Comparison of ENCODE assay signal across 1 cellular context in the genomic region with DNA sequence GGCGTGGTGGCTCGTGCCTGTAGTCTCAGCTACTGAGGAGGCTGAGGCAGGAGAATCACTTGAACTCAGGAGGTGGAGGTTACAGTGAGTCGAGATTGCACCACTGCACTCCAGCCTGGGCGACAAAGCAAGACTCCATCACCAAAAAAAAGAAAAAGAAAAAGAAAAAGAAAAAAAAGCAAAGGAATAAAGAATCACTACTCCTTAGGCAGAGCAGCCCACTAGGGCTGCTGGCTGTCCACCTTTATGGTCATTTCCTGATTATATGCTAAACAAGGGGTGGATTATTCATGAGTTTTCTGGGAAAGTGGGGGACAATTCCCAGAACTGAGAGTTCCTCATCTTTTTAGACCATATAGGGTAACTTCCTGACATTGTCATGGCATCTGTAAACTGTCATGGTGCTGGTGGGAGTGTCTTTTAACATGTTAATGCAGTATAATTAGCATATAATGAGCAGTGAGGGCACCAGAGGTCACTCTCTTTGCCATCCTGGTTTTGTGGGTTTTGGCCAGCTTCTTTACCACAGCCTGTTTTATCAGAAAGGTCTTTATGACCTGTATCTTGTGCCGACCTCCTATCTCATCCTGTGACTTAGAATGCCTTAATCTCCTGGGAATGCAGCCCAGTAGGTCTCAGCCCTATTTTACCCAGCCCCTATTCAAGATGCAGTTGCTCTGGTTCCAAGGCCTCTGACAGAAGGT.
TF ChIP-seq lines count a peak whose summit lies in the region.
"Not testable (repeated sequence)": the region's sequence is repeated elsewhere in the genome, so short reads cannot be mapped to it uniquely, and the experiment has no call there.

No MANE protein-coding gene starts in this region.

TF ChIP-seq in K562, 482 proteins besides CTCF, POLR2A, EP300 and RAD21 (continues in another document):
- TF ChIP-seq ZNF589 (CRISPR knock-in tag; IDR thresholded peaks at IDR 0.05; ENCODE audit: low read depth) = peak; percentile 89
- TF ChIP-seq KLF1 (tag; IDR thresholded peaks at IDR 0.05) = peak; percentile 91
- peak; percentile 46; the same call in 1 of the 2 replicates for TF ChIP-seq PHB2 (IDR thresholded peaks at IDR 0.05; ENCODE audit: low read depth)
- peak; percentile 90 to 99 for TF ChIP-seq AFF1 (IDR thresholded peaks at IDR 0.05; ENCODE audit: low read depth in 1 of 2, partially characterized antibody in 2 of 2)
- TF ChIP-seq, protein P1, sequence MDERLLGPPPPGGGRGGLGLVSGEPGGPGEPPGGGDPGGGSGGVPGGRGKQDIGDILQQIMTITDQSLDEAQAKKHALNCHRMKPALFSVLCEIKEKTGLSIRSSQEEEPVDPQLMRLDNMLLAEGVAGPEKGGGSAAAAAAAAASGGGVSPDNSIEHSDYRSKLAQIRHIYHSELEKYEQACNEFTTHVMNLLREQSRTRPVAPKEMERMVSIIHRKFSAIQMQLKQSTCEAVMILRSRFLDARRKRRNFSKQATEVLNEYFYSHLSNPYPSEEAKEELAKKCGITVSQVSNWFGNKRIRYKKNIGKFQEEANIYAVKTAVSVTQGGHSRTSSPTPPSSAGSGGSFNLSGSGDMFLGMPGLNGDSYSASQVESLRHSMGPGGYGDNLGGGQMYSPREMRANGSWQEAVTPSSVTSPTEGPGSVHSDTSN (CRISPR knock-in tag; IDR thresholded peaks at IDR 0.05; ENCODE audit: low read depth) = not testable (repeated sequence)
- TF ChIP-seq, protein P1 (tag; conservative IDR thresholded peaks at IDR 0.05; ENCODE audit: low read depth) = 0 out of 2 replicates have a peak, but pooled peaks have one; percentile 22
- TF ChIP-seq TCF15 (CRISPR knock-in tag; IDR thresholded peaks at IDR 0.05) = peak; percentile 87; the same call in 1 of the 2 replicates
- TF ChIP-seq DNMT1 (IDR thresholded peaks at IDR 0.05) = peak; percentile 75; the same call in 1 of the 2 replicates
- peak; percentile 34; the same call in 1 of the 2 replicates for TF ChIP-seq TAF7 (tag; IDR thresholded peaks at IDR 0.05)
- TF ChIP-seq NR2C1 (IDR thresholded peaks at IDR 0.05) = peak; percentile 49; the same call in 1 of the 2 replicates
- peak; percentile 70 for TF ChIP-seq NR2C1 (tag; IDR thresholded peaks at IDR 0.05)
- TF ChIP-seq PML (IDR thresholded peaks at IDR 0.05; ENCODE audit: low read length) = peak; percentile 50; the same call in 1 of the 2 replicates
- TF ChIP-seq, protein P2, sequence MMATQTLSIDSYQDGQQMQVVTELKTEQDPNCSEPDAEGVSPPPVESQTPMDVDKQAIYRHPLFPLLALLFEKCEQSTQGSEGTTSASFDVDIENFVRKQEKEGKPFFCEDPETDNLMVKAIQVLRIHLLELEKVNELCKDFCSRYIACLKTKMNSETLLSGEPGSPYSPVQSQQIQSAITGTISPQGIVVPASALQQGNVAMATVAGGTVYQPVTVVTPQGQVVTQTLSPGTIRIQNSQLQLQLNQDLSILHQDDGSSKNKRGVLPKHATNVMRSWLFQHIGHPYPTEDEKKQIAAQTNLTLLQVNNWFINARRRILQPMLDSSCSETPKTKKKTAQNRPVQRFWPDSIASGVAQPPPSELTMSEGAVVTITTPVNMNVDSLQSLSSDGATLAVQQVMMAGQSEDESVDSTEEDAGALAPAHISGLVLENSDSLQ (IDR thresholded peaks at IDR 0.05) = peak; percentile 85
- peak; percentile 59 for TF ChIP-seq SMARCA4 (IDR thresholded peaks at IDR 0.05)
- TF ChIP-seq MBD2 (IDR thresholded peaks at IDR 0.05; ENCODE audit: borderline replicate concordance, low read depth) = 0 out of 2 replicates have a peak, but pooled peaks have one; percentile 30
- peak; percentile 82 to 91 for TF ChIP-seq FOXK2 (conservative IDR thresholded peaks at IDR 0.05 in 1 of 2, IDR thresholded peaks at IDR 0.05 in 1 of 2; ENCODE audit: low read depth in 2 of 2)
- TF ChIP-seq KDM5B (IDR thresholded peaks at IDR 0.05; ENCODE audit: insufficient replicate concordance, low read depth, low read length) = peak; percentile 78
- peak; percentile 93 for TF ChIP-seq BRD9 (IDR thresholded peaks at IDR 0.05; ENCODE audit: low read depth, partially characterized antibody)
- TF ChIP-seq POLR2B (IDR thresholded peaks at IDR 0.05; ENCODE audit: low read depth, partially characterized antibody) = peak; percentile 99
- TF ChIP-seq MEIS2 (IDR thresholded peaks at IDR 0.05; ENCODE audit: partially characterized antibody) = peak; percentile 85
- TF ChIP-seq CHAMP1 (IDR thresholded peaks at IDR 0.05) = peak; percentile 91
- peak; percentile 35 for TF ChIP-seq ZNF239 (CRISPR knock-in tag; IDR thresholded peaks at IDR 0.05)
- TF ChIP-seq PYGO2 (tag; IDR thresholded peaks at IDR 0.05) = peak; percentile 39; the same call in 1 of the 2 replicates
- TF ChIP-seq POLR2AphosphoS2 (IDR thresholded peaks at IDR 0.05; ENCODE audit: low read length) = peak; percentile 90; the same call in 1 of the 2 replicates
- peak; percentile 63; the same call in 1 of the 2 replicates for TF ChIP-seq ELF1 (tag; IDR thresholded peaks at IDR 0.05)
- peak; percentile 6 for TF ChIP-seq ARID1B (IDR thresholded peaks at IDR 0.05)
- TF ChIP-seq, protein P3, sequence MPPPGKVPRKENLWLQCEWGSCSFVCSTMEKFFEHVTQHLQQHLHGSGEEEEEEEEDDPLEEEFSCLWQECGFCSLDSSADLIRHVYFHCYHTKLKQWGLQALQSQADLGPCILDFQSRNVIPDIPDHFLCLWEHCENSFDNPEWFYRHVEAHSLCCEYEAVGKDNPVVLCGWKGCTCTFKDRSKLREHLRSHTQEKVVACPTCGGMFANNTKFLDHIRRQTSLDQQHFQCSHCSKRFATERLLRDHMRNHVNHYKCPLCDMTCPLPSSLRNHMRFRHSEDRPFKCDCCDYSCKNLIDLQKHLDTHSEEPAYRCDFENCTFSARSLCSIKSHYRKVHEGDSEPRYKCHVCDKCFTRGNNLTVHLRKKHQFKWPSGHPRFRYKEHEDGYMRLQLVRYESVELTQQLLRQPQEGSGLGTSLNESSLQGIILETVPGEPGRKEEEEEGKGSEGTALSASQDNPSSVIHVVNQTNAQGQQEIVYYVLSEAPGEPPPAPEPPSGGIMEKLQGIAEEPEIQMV (tag; conservative IDR thresholded peaks at IDR 0.05; ENCODE audit: low read depth) = peak; percentile 69
- TF ChIP-seq ZBTB2 (IDR thresholded peaks at IDR 0.05) = 0 out of 2 replicates have a peak, but pooled peaks have one; percentile 61
- peak; percentile 70 for TF ChIP-seq NCOA4 (IDR thresholded peaks at IDR 0.05; ENCODE audit: partially characterized antibody)
- TF ChIP-seq LARP7 (IDR thresholded peaks at IDR 0.05) = peak; percentile 99
- TF ChIP-seq TAF9B (IDR thresholded peaks at IDR 0.05; ENCODE audit: partially characterized antibody) = peak; percentile 51
- 0 out of 4 replicates have a peak, but pooled peaks of 1 of the 2 experiments have one; percentile 21 for TF ChIP-seq NONO (IDR thresholded peaks at IDR 0.05; ENCODE audit: low read depth in 2 of 2, low read length in 1 of 2)
- TF ChIP-seq DDX20 (tag; IDR thresholded peaks at IDR 0.05; ENCODE audit: low read depth) = peak; percentile 69
- peak; percentile 90 for TF ChIP-seq THRB (CRISPR knock-in tag; conservative IDR thresholded peaks at IDR 0.05)
- TF ChIP-seq, protein P4, sequence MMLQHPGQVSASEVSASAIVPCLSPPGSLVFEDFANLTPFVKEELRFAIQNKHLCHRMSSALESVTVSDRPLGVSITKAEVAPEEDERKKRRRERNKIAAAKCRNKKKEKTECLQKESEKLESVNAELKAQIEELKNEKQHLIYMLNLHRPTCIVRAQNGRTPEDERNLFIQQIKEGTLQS (IDR thresholded peaks at IDR 0.05) = peak; percentile 42; the same call in 1 of the 2 replicates
- TF ChIP-seq, protein P4 (CRISPR knock-in tag; conservative IDR thresholded peaks at IDR 0.05) = not testable (repeated sequence)
- TF ChIP-seq LCOR (CRISPR knock-in tag; IDR thresholded peaks at IDR 0.05) = peak; percentile 65; the same call in 1 of the 2 replicates
- peak; percentile 81; the same call in 1 of the 2 replicates for TF ChIP-seq ZKSCAN1 (IDR thresholded peaks at IDR 0.05; ENCODE audit: low read depth, low read length)
- peak in 1 of 2 experiments; percentile 60; a peak in 2 of 4 replicates for TF ChIP-seq NRF1 (conservative IDR thresholded peaks at IDR 0.05 in 1 of 2, IDR thresholded peaks at IDR 0.05 in 1 of 2)
